19 cellular contexts compared by ENCODE assay signal in the genomic region with DNA sequence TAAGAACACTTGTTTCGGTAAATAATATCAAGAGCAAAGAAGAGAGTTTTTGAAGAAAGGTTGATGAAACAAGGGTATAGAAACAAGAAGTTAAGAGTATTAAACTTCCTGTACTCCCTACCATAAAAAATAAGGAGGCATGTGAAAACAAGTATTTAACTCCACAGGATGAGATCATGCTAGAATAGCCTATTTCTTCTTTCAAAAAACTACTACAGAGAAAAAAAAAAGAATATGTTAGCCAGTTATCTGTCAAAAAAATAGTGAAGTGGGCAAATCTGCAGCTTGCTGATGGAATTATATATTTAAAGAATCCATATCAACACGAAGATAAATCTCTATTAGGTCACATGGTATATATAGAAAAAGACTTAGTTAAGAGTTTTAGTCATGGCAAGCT.
"Had no signal": no experiment of that assay in that cellular context is flagged by ENCODE, and none has a peak within 500 bp of the region (broad histone marks: within the 10 kb centered on the region; RNA-seq: fewer than 3 reads in every experiment).

No MANE protein-coding gene starts in this region.

- H3K4me3 ChIP-seq: esophagus squamous epithelium, lower lobe of right lung, neural progenitor cell, prostate gland, SJSA1, thoracic aorta had no signal

- H3K27me3 Mint-ChIP-seq: activated CD4-positive, alpha-beta T cell treated with anti-CD3 and anti-CD28 coated beads, Interleukin-2, amount 10 ng/mL, durations not matched to agents 7 days and 5 days; dendritic cell treated with granulocyte-macrophage colony-stimulating factor and Interleukin-4, amounts not matched to agents 40 ng/mL and 50 ng/mL, for 4 days had no signal

- H3K4me3 Mint-ChIP-seq: activated CD4-positive, alpha-beta T cell treated with anti-CD3 and anti-CD28 coated beads, Interleukin-2, amount 10 ng/mL, durations not matched to agents 7 days and 5 days; dendritic cell treated with granulocyte-macrophage colony-stimulating factor and Interleukin-4, amounts not matched to agents 40 ng/mL and 50 ng/mL, for 4 days; neural progenitor cell; T-helper 1 cell treated with Interleukin-12 subunit alpha and Interleukin-12 subunit beta and Interleukin-4 antibody, amounts not matched to agents 30 μg/mL and 1 μg/mL, for 36 hours had no signal

- H3K4me2 ChIP-seq: neural progenitor cell had no signal

- H3K36me3 ChIP-seq: esophagus squamous epithelium, lower lobe of right lung, neural progenitor cell, prostate gland, thoracic aorta had no signal

- FAIRE-seq: endothelial cell of umbilical vein had no signal

- DNase-seq: activated CD4-positive, alpha-beta T cell treated with anti-CD3 and anti-CD28 coated beads, Interleukin-2, amount 10 ng/mL, durations not matched to agents 7 days and 5 days; activated CD8-positive, alpha-beta memory T cell treated with anti-CD3 and anti-CD28 coated beads for 24 hours; activated CD8-positive, alpha-beta memory T cell treated with anti-CD3 and anti-CD28 coated beads, Interleukin-2, amount 50 U/mL, for 48 hours; activated naive CD4-positive, alpha-beta T cell; effector CD8-positive, alpha-beta T cell; esophagus squamous epithelium; islet precursor cell; lower lobe of right lung; midbrain; right cardiac atrium; stimulated activated CD4-positive, alpha-beta T cell treated with anti-CD3 and anti-CD28 coated beads, Interleukin-15, amount 100 ng/mL, for 24 hours; stimulated activated CD4-positive, alpha-beta T cell treated with anti-CD3 and anti-CD28 coated beads, Interleukin-2, amount 100 ng/mL, for 48 hours had no signal

- H3K27me3 ChIP-seq: esophagus squamous epithelium, neural progenitor cell, SJSA1 had no signal

- H3K9ac ChIP-seq: neural progenitor cell had no signal

- H2AFZ ChIP-seq: neural progenitor cell had no signal

- H3K9me3 Mint-ChIP-seq: activated CD4-positive, alpha-beta T cell treated with anti-CD3 and anti-CD28 coated beads, Interleukin-2, amount 10 ng/mL, durations not matched to agents 7 days and 5 days; dendritic cell treated with granulocyte-macrophage colony-stimulating factor and Interleukin-4, amounts not matched to agents 40 ng/mL and 50 ng/mL, for 4 days; T-helper 1 cell treated with Interleukin-12 subunit alpha and Interleukin-12 subunit beta and Interleukin-4 antibody, amounts not matched to agents 30 μg/mL and 1 μg/mL, for 36 hours had no signal

- H3K4me1 ChIP-seq: neural progenitor cell, prostate gland, SJSA1 had no signal

- H3K27ac Mint-ChIP-seq: activated CD4-positive, alpha-beta T cell treated with anti-CD3 and anti-CD28 coated beads, Interleukin-2, amount 10 ng/mL, durations not matched to agents 7 days and 5 days; dendritic cell treated with granulocyte-macrophage colony-stimulating factor and Interleukin-4, amounts not matched to agents 40 ng/mL and 50 ng/mL, for 4 days; neural progenitor cell; T-helper 1 cell treated with Interleukin-12 subunit alpha and Interleukin-12 subunit beta and Interleukin-4 antibody, amounts not matched to agents 30 μg/mL and 1 μg/mL, for 36 hours had no signal

- H3K9me3 ChIP-seq: esophagus squamous epithelium, lower lobe of right lung, prostate gland, SJSA1, thoracic aorta had no signal

- H3K27ac ChIP-seq: esophagus squamous epithelium, lower lobe of right lung, neural progenitor cell, prostate gland, SJSA1, thoracic aorta had no signal
